20 cellular contexts compared by ENCODE assay signal in genomic region chr6:3361312-3362037, GRCh38.
A peak's percentile ranks its signal among the peaks of the same experiment; 100 is the strongest.
DNase-seq lines count a peak whose midpoint lies in the region; ATAC-seq and TF ChIP-seq lines count a peak whose summit lies in the region.
"Had no signal": no experiment of that assay in that cellular context is flagged by ENCODE, and none has a peak within 500 bp of the region (broad histone marks: within the 10 kb centered on the region; RNA-seq: fewer than 3 reads in every experiment).

No MANE protein-coding gene starts in this region.

- DNase-seq in NCI-H187 (lab: John Stamatoyannopoulos, UW) = peak; percentile 21 to 28
- DNase-seq in NCI-H187 treated with DMSO at 0.1 percent for 48 hours (lab: John Stamatoyannopoulos, UW) = no peak
- DNase-seq in RWPE1 (ENCODE audit: low spot score) = no peak
- DNase-seq in substantia nigra (lab: John Stamatoyannopoulos, UW) = no peak
- DNase-seq in activated CD8-positive, alpha-beta memory T cell treated with anti-CD3 and anti-CD28 coated beads, Interleukin-2, amount 10 ng/mL, durations not matched to agents 7 days and 5 days = no peak
- DNase-seq in DMS79 treated with DMSO at 0.1 percent for 48 hours (lab: John Stamatoyannopoulos, UW) = no peak
- DNase-seq: Calu3; CD4-positive, alpha-beta memory T cell; GOT3; MG63; NCI-H1092 treated with DMSO at 0.1 percent for 48 hours; NCI-H446 treated with DMSO at 0.1 percent for 48 hours; NCI-H748 treated with DMSO at 0.1 percent for 48 hours; PC-3 had no signal

- 82% methylated on average over 14 of the region's 14 CpGs for WGBS in liver

- H3K27me3 ChIP-seq in liver (ENCODE audit: control insufficient read depth in 4 of 4, insufficient read depth in 4 of 4, low read length in 3 of 4) = no peaks in the 10 kb centered on the region
- H3K27me3 ChIP-seq: MG63, SJSA1 had no signal

- H3K4me3 ChIP-seq in liver (ENCODE audit: low read depth in 1 of 3, low read length in 3 of 3) = no peak overlapping the region
- H3K4me3 ChIP-seq: MG63, SJSA1 had no signal

- H3K36me3 Mint-ChIP-seq in activated CD8-positive, alpha-beta memory T cell treated with anti-CD3 and anti-CD28 coated beads, Interleukin-2, amount 10 ng/mL, durations not matched to agents 7 days and 5 days = no peaks in the 10 kb centered on the region
- H3K36me3 Mint-ChIP-seq: CD4-positive, alpha-beta memory T cell had no signal

- peaks cover 2% of the 10 kb centered on the region for H3K4me1 Mint-ChIP-seq in activated CD8-positive, alpha-beta memory T cell treated with anti-CD3 and anti-CD28 coated beads, Interleukin-2, amount 10 ng/mL, durations not matched to agents 7 days and 5 days

- peaks cover 15% of the 10 kb centered on the region for H3K27me3 Mint-ChIP-seq in activated CD8-positive, alpha-beta memory T cell treated with anti-CD3 and anti-CD28 coated beads, Interleukin-2, amount 10 ng/mL, durations not matched to agents 7 days and 5 days
- H3K27me3 Mint-ChIP-seq: CD4-positive, alpha-beta memory T cell had no signal

- no peak for ATAC-seq in GM21786 (IDR thresholded peaks at IDR 0.05; ENCODE audit: unreplicated experiment)
- no peak for ATAC-seq in activated CD8-positive, alpha-beta memory T cell treated with anti-CD3 and anti-CD28 coated beads, Interleukin-2, amount 10 ng/mL, durations not matched to agents 7 days and 5 days
- ATAC-seq: PC-3 had no signal

- H3K4me1 ChIP-seq in liver (ENCODE audit: control insufficient read depth in 4 of 4, insufficient read depth in 4 of 4, low read length in 3 of 4) = peaks cover 10 to 56% (median 44%) of the 10 kb centered on the region in 4 donors

- no peak overlapping the region for H3K9ac ChIP-seq in liver (ENCODE audit: low read depth in 1 of 2, low read length in 2 of 2)
- H3K9ac ChIP-seq: KMS-11 had no signal

- TF ChIP-seq RAD21 in liver (IDR thresholded peaks at IDR 0.05) = no peak

- H3K9me3 ChIP-seq in liver (ENCODE audit: control insufficient read depth in 4 of 4, low read length in 3 of 4) = no peaks in the 10 kb centered on the region
- H3K9me3 ChIP-seq: MG63, SJSA1 had no signal

- no peak overlapping the region for H3K4me3 Mint-ChIP-seq in activated CD8-positive, alpha-beta memory T cell treated with anti-CD3 and anti-CD28 coated beads, Interleukin-2, amount 10 ng/mL, durations not matched to agents 7 days and 5 days
- H3K4me3 Mint-ChIP-seq: B cell; CD4-positive, alpha-beta memory T cell had no signal

- no peaks in the 10 kb centered on the region for H3K9me3 Mint-ChIP-seq in activated CD8-positive, alpha-beta memory T cell treated with anti-CD3 and anti-CD28 coated beads, Interleukin-2, amount 10 ng/mL, durations not matched to agents 7 days and 5 days (ENCODE audit: low read depth)

- POLR2A ChIA-PET in RWPE1 (lab: Yijun Ruan, JAX; ENCODE audit: low non-redundant PET) = interaction anchor here (0.7 kb wide), 1 partner anchor 787 kb away, joined by 3 read pairs; no protein-coding TSS in a partner anchor

- H3K27ac ChIP-seq in RWPE1 (peak overlapping the region; percentile 6; the same call in 1 of the 2 replicates), liver (ENCODE audit: low read depth in 1 of 2, low read length in 2 of 2) (no peak overlapping the region), substantia nigra (ENCODE audit: low read depth, low read length, poor library complexity, severe bottlenecking) (peak overlapping the region; percentile 49)
- H3K27ac ChIP-seq: 22Rv1, KMS-11, SJSA1 had no signal

- CTCF ChIA-PET in RWPE1 (lab: Yijun Ruan, JAX) = no interaction called here
- CTCF ChIA-PET in activated CD8-positive, alpha-beta memory T cell treated with anti-CD3 and anti-CD28 coated beads, Interleukin-2, amount 10 ng/mL, durations not matched to agents 7 days and 5 days (lab: Charles Lee) = no interaction called here

- H3K27ac Mint-ChIP-seq in activated CD8-positive, alpha-beta memory T cell treated with anti-CD3 and anti-CD28 coated beads, Interleukin-2, amount 10 ng/mL, durations not matched to agents 7 days and 5 days = no peak overlapping the region
- H3K27ac Mint-ChIP-seq: B cell had no signal

- TF ChIP-seq CTCF in RWPE1 (conservative IDR thresholded peaks at IDR 0.05; ENCODE audit: low read depth) = no peak
- TF ChIP-seq CTCF in liver (IDR thresholded peaks at IDR 0.05; ENCODE audit: low read depth, low read length, missing input control) = no peak

- H3K36me3 ChIP-seq in liver (ENCODE audit: control insufficient read depth in 4 of 4, insufficient read depth in 3 of 4, low read depth in 1 of 4, low read length in 3 of 4) = no peaks in the 10 kb centered on the region
- H3K36me3 ChIP-seq: MG63, SJSA1 had no signal

TF ChIP-seq in liver, 16 proteins besides CTCF, POLR2A, EP300 and RAD21:
- TF ChIP-seq MAX (IDR thresholded peaks at IDR 0.05) (no peak), HNF4A (conservative IDR thresholded peaks at IDR 0.05) (peak; percentile 48 to 54)
TF ChIP-seq in liver: peak in this region for 1.

Comparison
In these comparisons a context has a peak if more than half of its experiments do, and no peak if none do; other contexts are left out.
1. DNase-seq: peak in NCI-H187 (2 of 2); none in NCI-H187 treated with DMSO at 0.1 percent for 48 hours (single experiment), RWPE1 (single experiment), substantia nigra (0 of 49), activated CD8-positive, alpha-beta memory T cell treated with anti-CD3 and anti-CD28 coated beads, Interleukin-2, amount 10 ng/mL, durations not matched to agents 7 days and 5 days (single experiment) and DMS79 treated with DMSO at 0.1 percent for 48 hours (single experiment).
2. H3K27ac ChIP-seq: peak in RWPE1 (single experiment) and substantia nigra (single experiment); none in liver (0 of 2).